Comparison of ENCODE assay signal across 33 cellular contexts in the genomic region with DNA sequence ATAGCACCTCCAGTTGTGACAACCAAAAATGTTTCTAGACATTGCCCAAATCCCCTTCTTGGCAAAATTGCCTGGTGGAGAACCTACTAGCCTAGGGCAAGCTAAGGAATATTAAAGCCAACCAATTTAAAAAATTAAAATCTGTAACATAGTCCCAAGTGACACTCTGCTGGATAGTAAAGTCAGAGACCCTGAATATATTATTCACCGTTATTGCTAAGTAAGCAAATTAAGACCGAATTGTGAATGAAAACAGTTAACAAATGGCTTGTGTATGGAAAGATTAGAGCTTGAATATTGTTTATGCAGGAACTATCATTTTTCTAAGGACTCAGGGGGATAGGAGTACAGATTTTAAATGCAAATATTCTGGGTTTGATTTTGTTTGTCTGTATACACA.
"Had no signal": no experiment of that assay in that cellular context is flagged by ENCODE, and none has a peak within 500 bp of the region (broad histone marks: within the 10 kb centered on the region; RNA-seq: fewer than 3 reads in every experiment).

No MANE protein-coding gene starts in this region.

- FAIRE-seq: urothelium cell line had no signal

- H3K27ac Mint-ChIP-seq: naive B cell; naive thymus-derived CD8-positive, alpha-beta T cell; natural killer cell treated with Interleukin-12 subunit alpha and Interleukin-12 subunit beta and Interleukin-15 and Interleukin-18, amount 100 ng/mL, for 72 hours; nephron progenitor cell; progenitor cell of endocrine pancreas; stimulated activated memory B cell treated with anti-CD40 and anti-IgM and Interleukin-4, amounts not matched to agents 10 μg/mL and 1 μg/mL and 100 μg/mL, for 72 hours had no signal

- H2AFZ ChIP-seq: parathyroid adenoma had no signal

- H3K27me3 Mint-ChIP-seq: naive thymus-derived CD8-positive, alpha-beta T cell; natural killer cell treated with Interleukin-12 subunit alpha and Interleukin-12 subunit beta and Interleukin-15 and Interleukin-18, amount 100 ng/mL, for 72 hours; progenitor cell of endocrine pancreas; stimulated activated memory B cell treated with anti-CD40 and anti-IgM and Interleukin-4, amounts not matched to agents 10 μg/mL and 1 μg/mL and 100 μg/mL, for 72 hours; stimulated activated naive CD8-positive, alpha-beta T cell treated with anti-CD3 and anti-CD28 coated beads, Interleukin-15, amount 100 ng/mL, for 72 hours had no signal

- H3K4me3 Mint-ChIP-seq: naive B cell; naive thymus-derived CD8-positive, alpha-beta T cell; natural killer cell treated with Interleukin-12 subunit alpha and Interleukin-12 subunit beta and Interleukin-15 and Interleukin-18, amount 100 ng/mL, for 72 hours; nephron progenitor cell; neural crest cell; stimulated activated memory B cell treated with anti-CD40 and anti-IgM and Interleukin-4, amounts not matched to agents 10 μg/mL and 1 μg/mL and 100 μg/mL, for 72 hours; stimulated activated naive CD8-positive, alpha-beta T cell treated with anti-CD3 and anti-CD28 coated beads, Interleukin-15, amount 100 ng/mL, for 72 hours had no signal

- H3K36me3 ChIP-seq: neutrophil, ovary, spleen, thoracic aorta, thyroid gland, tibial nerve, upper lobe of left lung, vagina had no signal

- H3K4me2 ChIP-seq: smooth muscle cell had no signal

- H3K9me3 Mint-ChIP-seq: natural killer cell treated with Interleukin-12 subunit alpha and Interleukin-12 subunit beta and Interleukin-15 and Interleukin-18, amount 100 ng/mL, for 72 hours had no signal

- DNase-seq: naive B cell; naive thymus-derived CD8-positive, alpha-beta T cell; nephron progenitor cell; nucleus accumbens; ovary; posterior cingulate gyrus; psoas muscle; right cardiac atrium; spleen; stimulated activated CD4-positive, alpha-beta T cell treated with anti-CD3 and anti-CD28 coated beads, Interleukin-12 subunit alpha, Interleukin-12 subunit beta, amount 100 ng/mL, for 4 hours; stimulated activated CD4-positive, alpha-beta T cell treated with anti-CD3 and anti-CD28 coated beads, Interleukin-1b, Interleukin-23, amount 100 ng/mL, for 48 hours; stimulated activated CD4-positive, alpha-beta T cell treated with anti-CD3 and anti-CD28 coated beads, Interleukin-4, amount 100 ng/mL, for 1 hour; stimulated activated CD4-positive, alpha-beta T cell treated with anti-CD3 and anti-CD28 coated beads, Interleukin-4, amount 100 ng/mL, for 4 hours; stimulated activated CD8-positive, alpha-beta memory T cell treated with anti-CD3 and anti-CD28 coated beads, Interleukin-4, amount 100 ng/mL, for 48 hours; stimulated activated naive CD4-positive, alpha-beta T cell; stimulated activated naive CD8-positive, alpha-beta T cell treated with anti-CD3 and anti-CD28 coated beads, Interleukin-15, amount 100 ng/mL, for 72 hours; stimulated activated naive CD8-positive, alpha-beta T cell treated with anti-CD3 and anti-CD28 coated beads, Interleukin-15, Interleukin-2, amounts not matched to agents 100 U/mL and 50 U/mL, for 24 hours; thyroid gland; trophoblast cell; upper lobe of left lung had no signal

- H3K4me1 ChIP-seq: parathyroid adenoma, psoas muscle, spleen, thyroid gland, tibial nerve, upper lobe of left lung, vagina had no signal

- H3K79me2 ChIP-seq: parathyroid adenoma had no signal

- H3K9me3 ChIP-seq: neutrophil, ovary, thoracic aorta, thyroid gland, upper lobe of left lung, vagina had no signal

- H3K36me3 Mint-ChIP-seq: stimulated activated memory B cell treated with anti-CD40 and anti-IgM and Interleukin-4, amounts not matched to agents 10 μg/mL and 1 μg/mL and 100 μg/mL, for 72 hours had no signal

- H3K4me3 ChIP-seq: ovary, psoas muscle, skin epidermis, smooth muscle cell, spleen, thoracic aorta, thyroid gland, tibial nerve, upper lobe of left lung, vagina had no signal

- H3K27ac ChIP-seq: neutrophil, ovary, parathyroid adenoma, psoas muscle, skin epidermis, spleen, thoracic aorta, thyroid gland, tibial nerve, upper lobe of left lung, vagina had no signal

- ATAC-seq: naive thymus-derived CD8-positive, alpha-beta T cell; natural killer cell treated with Interleukin-12 subunit alpha and Interleukin-12 subunit beta and Interleukin-15 and Interleukin-18, amount 100 ng/mL, for 72 hours; psoas muscle; right cardiac atrium; sciatic nerve; stimulated activated memory B cell treated with anti-CD40 and anti-IgM and Interleukin-4, amounts not matched to agents 10 μg/mL and 1 μg/mL and 100 μg/mL, for 72 hours; stimulated activated naive CD8-positive, alpha-beta T cell treated with anti-CD3 and anti-CD28 coated beads, Interleukin-15, amount 100 ng/mL, for 72 hours; stimulated activated naive CD8-positive, alpha-beta T cell treated with anti-CD3 and anti-CD28 coated beads, Interleukin-15, Interleukin-2, amounts not matched to agents 100 U/mL and 50 U/mL, for 24 hours had no signal

- H3K27me3 ChIP-seq: neutrophil, ovary, spleen, thyroid gland, tibial nerve, upper lobe of left lung, vagina had no signal

- H3K9ac ChIP-seq: parathyroid adenoma had no signal

- H3K4me1 Mint-ChIP-seq: naive B cell; naive thymus-derived CD8-positive, alpha-beta T cell; neural crest cell; stimulated activated memory B cell treated with anti-CD40 and anti-IgM and Interleukin-4, amounts not matched to agents 10 μg/mL and 1 μg/mL and 100 μg/mL, for 72 hours; stimulated activated naive CD8-positive, alpha-beta T cell treated with anti-CD3 and anti-CD28 coated beads, Interleukin-15, amount 100 ng/mL, for 72 hours had no signal
